Comparison of ENCODE assay signal across 1 cellular context in the genomic region with DNA sequence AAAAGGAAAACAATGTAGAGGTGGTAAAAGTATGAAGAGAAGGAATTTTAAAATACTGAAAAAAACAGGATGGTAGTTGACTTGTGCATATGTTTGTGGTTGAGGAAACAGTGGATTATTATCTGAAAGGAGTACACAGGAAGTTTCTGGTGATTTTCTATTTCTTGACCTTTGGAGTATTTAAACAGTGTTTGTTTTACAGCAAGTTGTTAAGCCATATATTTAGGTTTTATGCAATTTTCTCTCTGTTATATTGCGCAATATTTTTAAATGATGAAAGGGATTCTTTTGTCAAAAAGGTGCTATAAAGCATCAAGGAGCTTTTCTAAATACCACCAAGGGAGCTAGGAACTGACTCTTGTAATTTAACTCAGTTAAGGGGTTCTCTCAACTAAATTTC.
TF ChIP-seq lines count a peak whose summit lies in the region.

No MANE protein-coding gene starts in this region.

TF ChIP-seq in HepG2, 621 proteins besides CTCF, POLR2A, EP300 and RAD21 (continued from another document):
- TF ChIP-seq, protein P1, sequence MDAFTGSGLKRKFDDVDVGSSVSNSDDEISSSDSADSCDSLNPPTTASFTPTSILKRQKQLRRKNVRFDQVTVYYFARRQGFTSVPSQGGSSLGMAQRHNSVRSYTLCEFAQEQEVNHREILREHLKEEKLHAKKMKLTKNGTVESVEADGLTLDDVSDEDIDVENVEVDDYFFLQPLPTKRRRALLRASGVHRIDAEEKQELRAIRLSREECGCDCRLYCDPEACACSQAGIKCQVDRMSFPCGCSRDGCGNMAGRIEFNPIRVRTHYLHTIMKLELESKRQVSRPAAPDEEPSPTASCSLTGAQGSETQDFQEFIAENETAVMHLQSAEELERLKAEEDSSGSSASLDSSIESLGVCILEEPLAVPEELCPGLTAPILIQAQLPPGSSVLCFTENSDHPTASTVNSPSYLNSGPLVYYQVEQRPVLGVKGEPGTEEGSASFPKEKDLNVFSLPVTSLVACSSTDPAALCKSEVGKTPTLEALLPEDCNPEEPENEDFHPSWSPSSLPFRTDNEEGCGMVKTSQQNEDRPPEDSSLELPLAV (CRISPR knock-in tag; conservative IDR thresholded peaks at IDR 0.05; ENCODE audit: low read depth): no peak
- peak; percentile 35; the same call in 1 of the 2 replicates for TF ChIP-seq HNF4A (CRISPR knock-in tag; IDR thresholded peaks at IDR 0.05)
- no peak for TF ChIP-seq PHF20 (CRISPR knock-in tag; IDR thresholded peaks at IDR 0.05)
- peak; percentile 79; the same call in 1 of the 2 replicates for TF ChIP-seq SOX5 (CRISPR knock-in tag; IDR thresholded peaks at IDR 0.05; ENCODE audit: borderline replicate concordance)
- TF ChIP-seq GATAD2A (CRISPR knock-in tag; IDR thresholded peaks at IDR 0.05): peak; percentile 69
- TF ChIP-seq FOXA3 (CRISPR knock-in tag; IDR thresholded peaks at IDR 0.05): peak; percentile 63
- TF ChIP-seq, protein P2, sequence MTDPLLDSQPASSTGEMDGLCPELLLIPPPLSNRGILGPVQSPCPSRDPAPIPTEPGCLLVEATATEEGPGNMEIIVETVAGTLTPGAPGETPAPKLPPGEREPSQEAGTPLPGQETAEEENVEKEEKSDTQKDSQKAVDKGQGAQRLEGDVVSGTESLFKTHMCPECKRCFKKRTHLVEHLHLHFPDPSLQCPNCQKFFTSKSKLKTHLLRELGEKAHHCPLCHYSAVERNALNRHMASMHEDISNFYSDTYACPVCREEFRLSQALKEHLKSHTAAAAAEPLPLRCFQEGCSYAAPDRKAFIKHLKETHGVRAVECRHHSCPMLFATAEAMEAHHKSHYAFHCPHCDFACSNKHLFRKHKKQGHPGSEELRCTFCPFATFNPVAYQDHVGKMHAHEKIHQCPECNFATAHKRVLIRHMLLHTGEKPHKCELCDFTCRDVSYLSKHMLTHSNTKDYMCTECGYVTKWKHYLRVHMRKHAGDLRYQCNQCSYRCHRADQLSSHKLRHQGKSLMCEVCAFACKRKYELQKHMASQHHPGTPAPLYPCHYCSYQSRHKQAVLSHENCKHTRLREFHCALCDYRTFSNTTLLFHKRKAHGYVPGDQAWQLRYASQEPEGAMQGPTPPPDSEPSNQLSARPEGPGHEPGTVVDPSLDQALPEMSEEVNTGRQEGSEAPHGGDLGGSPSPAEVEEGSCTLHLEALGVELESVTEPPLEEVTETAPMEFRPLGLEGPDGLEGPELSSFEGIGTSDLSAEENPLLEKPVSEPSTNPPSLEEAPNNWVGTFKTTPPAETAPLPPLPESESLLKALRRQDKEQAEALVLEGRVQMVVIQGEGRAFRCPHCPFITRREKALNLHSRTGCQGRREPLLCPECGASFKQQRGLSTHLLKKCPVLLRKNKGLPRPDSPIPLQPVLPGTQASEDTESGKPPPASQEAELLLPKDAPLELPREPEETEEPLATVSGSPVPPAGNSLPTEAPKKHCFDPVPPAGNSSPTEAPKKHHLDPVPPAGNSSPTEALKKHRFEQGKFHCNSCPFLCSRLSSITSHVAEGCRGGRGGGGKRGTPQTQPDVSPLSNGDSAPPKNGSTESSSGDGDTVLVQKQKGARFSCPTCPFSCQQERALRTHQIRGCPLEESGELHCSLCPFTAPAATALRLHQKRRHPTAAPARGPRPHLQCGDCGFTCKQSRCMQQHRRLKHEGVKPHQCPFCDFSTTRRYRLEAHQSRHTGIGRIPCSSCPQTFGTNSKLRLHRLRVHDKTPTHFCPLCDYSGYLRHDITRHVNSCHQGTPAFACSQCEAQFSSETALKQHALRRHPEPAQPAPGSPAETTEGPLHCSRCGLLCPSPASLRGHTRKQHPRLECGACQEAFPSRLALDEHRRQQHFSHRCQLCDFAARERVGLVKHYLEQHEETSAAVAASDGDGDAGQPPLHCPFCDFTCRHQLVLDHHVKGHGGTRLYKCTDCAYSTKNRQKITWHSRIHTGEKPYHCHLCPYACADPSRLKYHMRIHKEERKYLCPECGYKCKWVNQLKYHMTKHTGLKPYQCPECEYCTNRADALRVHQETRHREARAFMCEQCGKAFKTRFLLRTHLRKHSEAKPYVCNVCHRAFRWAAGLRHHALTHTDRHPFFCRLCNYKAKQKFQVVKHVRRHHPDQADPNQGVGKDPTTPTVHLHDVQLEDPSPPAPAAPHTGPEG (CRISPR knock-in tag; IDR thresholded peaks at IDR 0.05): no peak
- TF ChIP-seq HMGA1 (CRISPR knock-in tag; conservative IDR thresholded peaks at IDR 0.05): no peak
- TF ChIP-seq EHMT2 (IDR thresholded peaks at IDR 0.05; ENCODE audit: borderline replicate concordance, low read depth, low read length): peak; percentile 31; the same call in 1 of the 2 replicates
- TF ChIP-seq NCOA2 (CRISPR knock-in tag; IDR thresholded peaks at IDR 0.05): peak; percentile 67; the same call in 1 of the 2 replicates
- TF ChIP-seq TCF7L2 (IDR thresholded peaks at IDR 0.05; ENCODE audit: low read depth, low read length): peak; percentile 46; the same call in 1 of the 2 replicates
- TF ChIP-seq FOXP1 (IDR thresholded peaks at IDR 0.05): no peak
- peak; percentile 69; the same call in 1 of the 2 replicates for TF ChIP-seq FOXP1 (CRISPR knock-in tag; IDR thresholded peaks at IDR 0.05)
- no peak for TF ChIP-seq ZNF761 (CRISPR knock-in tag; conservative IDR thresholded peaks at IDR 0.05)
- no peak for TF ChIP-seq ARNT2 (CRISPR knock-in tag; IDR thresholded peaks at IDR 0.05; ENCODE audit: low read depth)
- TF ChIP-seq TCF7 (IDR thresholded peaks at IDR 0.05; ENCODE audit: low read depth): peak; percentile 39
- 0 out of 2 replicates have a peak, but pooled peaks have one; percentile 27 for TF ChIP-seq ISL2 (CRISPR knock-in tag; IDR thresholded peaks at IDR 0.05)
- TF ChIP-seq, protein P3, sequence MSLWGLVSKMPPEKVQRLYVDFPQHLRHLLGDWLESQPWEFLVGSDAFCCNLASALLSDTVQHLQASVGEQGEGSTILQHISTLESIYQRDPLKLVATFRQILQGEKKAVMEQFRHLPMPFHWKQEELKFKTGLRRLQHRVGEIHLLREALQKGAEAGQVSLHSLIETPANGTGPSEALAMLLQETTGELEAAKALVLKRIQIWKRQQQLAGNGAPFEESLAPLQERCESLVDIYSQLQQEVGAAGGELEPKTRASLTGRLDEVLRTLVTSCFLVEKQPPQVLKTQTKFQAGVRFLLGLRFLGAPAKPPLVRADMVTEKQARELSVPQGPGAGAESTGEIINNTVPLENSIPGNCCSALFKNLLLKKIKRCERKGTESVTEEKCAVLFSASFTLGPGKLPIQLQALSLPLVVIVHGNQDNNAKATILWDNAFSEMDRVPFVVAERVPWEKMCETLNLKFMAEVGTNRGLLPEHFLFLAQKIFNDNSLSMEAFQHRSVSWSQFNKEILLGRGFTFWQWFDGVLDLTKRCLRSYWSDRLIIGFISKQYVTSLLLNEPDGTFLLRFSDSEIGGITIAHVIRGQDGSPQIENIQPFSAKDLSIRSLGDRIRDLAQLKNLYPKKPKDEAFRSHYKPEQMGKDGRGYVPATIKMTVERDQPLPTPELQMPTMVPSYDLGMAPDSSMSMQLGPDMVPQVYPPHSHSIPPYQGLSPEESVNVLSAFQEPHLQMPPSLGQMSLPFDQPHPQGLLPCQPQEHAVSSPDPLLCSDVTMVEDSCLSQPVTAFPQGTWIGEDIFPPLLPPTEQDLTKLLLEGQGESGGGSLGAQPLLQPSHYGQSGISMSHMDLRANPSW (CRISPR knock-in tag; IDR thresholded peaks at IDR 0.05; ENCODE audit: borderline replicate concordance): no peak
- TF ChIP-seq, protein P4, sequence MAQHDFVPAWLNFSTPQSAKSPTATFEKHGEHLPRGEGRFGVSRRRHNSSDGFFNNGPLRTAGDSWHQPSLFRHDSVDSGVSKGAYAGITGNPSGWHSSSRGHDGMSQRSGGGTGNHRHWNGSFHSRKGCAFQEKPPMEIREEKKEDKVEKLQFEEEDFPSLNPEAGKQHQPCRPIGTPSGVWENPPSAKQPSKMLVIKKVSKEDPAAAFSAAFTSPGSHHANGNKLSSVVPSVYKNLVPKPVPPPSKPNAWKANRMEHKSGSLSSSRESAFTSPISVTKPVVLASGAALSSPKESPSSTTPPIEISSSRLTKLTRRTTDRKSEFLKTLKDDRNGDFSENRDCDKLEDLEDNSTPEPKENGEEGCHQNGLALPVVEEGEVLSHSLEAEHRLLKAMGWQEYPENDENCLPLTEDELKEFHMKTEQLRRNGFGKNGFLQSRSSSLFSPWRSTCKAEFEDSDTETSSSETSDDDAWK (CRISPR knock-in tag; IDR thresholded peaks at IDR 0.05): no peak
- TF ChIP-seq, protein P5, sequence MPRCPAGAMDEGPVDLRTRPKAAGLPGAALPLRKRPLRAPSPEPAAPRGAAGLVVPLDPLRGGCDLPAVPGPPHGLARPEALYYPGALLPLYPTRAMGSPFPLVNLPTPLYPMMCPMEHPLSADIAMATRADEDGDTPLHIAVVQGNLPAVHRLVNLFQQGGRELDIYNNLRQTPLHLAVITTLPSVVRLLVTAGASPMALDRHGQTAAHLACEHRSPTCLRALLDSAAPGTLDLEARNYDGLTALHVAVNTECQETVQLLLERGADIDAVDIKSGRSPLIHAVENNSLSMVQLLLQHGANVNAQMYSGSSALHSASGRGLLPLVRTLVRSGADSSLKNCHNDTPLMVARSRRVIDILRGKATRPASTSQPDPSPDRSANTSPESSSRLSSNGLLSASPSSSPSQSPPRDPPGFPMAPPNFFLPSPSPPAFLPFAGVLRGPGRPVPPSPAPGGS (CRISPR knock-in tag; IDR thresholded peaks at IDR 0.05): no peak
- TF ChIP-seq, protein P6, sequence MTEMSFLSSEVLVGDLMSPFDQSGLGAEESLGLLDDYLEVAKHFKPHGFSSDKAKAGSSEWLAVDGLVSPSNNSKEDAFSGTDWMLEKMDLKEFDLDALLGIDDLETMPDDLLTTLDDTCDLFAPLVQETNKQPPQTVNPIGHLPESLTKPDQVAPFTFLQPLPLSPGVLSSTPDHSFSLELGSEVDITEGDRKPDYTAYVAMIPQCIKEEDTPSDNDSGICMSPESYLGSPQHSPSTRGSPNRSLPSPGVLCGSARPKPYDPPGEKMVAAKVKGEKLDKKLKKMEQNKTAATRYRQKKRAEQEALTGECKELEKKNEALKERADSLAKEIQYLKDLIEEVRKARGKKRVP (CRISPR knock-in tag; IDR thresholded peaks at IDR 0.05): 0 out of 4 replicates have a peak, but pooled peaks of 1 of the 2 experiments have one; percentile 38
- TF ChIP-seq CEBPB (IDR thresholded peaks at IDR 0.05; ENCODE audit: borderline replicate concordance, low read depth, low read length): peak; percentile 97
- TF ChIP-seq, protein P7, sequence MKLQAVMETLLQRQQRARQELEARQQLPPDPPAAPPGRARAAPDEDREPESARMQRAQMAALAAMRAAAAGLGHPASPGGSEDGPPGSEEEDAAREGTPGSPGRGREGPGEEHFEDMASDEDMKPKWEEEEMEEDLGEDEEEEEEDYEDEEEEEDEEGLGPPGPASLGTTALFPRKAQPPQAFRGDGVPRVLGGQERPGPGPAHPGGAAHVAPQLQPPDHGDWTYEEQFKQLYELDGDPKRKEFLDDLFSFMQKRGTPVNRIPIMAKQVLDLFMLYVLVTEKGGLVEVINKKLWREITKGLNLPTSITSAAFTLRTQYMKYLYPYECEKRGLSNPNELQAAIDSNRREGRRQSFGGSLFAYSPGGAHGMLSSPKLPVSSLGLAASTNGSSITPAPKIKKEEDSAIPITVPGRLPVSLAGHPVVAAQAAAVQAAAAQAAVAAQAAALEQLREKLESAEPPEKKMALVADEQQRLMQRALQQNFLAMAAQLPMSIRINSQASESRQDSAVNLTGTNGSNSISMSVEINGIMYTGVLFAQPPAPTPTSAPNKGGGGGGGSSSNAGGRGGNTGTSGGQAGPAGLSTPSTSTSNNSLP (IDR thresholded peaks at IDR 0.05; ENCODE audit: low read depth, low read length): peak; percentile 59; the same call in 1 of the 2 replicates
- TF ChIP-seq RXRB (CRISPR knock-in tag; IDR thresholded peaks at IDR 0.05; ENCODE audit: borderline replicate concordance): peak; percentile 30; the same call in 1 of the 2 replicates
- no peak for TF ChIP-seq SMYD3 (CRISPR knock-in tag; IDR thresholded peaks at IDR 0.05)
- TF ChIP-seq SOX13 (IDR thresholded peaks at IDR 0.05): no peak
- peak in 1 of 2 experiments; percentile 73; a peak in 2 of 4 replicates for TF ChIP-seq SOX13 (CRISPR knock-in tag; conservative IDR thresholded peaks at IDR 0.05 in 1 of 2, IDR thresholded peaks at IDR 0.05 in 1 of 2)
- TF ChIP-seq, protein P8, sequence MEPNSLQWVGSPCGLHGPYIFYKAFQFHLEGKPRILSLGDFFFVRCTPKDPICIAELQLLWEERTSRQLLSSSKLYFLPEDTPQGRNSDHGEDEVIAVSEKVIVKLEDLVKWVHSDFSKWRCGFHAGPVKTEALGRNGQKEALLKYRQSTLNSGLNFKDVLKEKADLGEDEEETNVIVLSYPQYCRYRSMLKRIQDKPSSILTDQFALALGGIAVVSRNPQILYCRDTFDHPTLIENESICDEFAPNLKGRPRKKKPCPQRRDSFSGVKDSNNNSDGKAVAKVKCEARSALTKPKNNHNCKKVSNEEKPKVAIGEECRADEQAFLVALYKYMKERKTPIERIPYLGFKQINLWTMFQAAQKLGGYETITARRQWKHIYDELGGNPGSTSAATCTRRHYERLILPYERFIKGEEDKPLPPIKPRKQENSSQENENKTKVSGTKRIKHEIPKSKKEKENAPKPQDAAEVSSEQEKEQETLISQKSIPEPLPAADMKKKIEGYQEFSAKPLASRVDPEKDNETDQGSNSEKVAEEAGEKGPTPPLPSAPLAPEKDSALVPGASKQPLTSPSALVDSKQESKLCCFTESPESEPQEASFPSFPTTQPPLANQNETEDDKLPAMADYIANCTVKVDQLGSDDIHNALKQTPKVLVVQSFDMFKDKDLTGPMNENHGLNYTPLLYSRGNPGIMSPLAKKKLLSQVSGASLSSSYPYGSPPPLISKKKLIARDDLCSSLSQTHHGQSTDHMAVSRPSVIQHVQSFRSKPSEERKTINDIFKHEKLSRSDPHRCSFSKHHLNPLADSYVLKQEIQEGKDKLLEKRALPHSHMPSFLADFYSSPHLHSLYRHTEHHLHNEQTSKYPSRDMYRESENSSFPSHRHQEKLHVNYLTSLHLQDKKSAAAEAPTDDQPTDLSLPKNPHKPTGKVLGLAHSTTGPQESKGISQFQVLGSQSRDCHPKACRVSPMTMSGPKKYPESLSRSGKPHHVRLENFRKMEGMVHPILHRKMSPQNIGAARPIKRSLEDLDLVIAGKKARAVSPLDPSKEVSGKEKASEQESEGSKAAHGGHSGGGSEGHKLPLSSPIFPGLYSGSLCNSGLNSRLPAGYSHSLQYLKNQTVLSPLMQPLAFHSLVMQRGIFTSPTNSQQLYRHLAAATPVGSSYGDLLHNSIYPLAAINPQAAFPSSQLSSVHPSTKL (CRISPR knock-in tag; IDR thresholded peaks at IDR 0.05): peak; percentile 76
